Comparison of ENCODE assay signal across 11 cellular contexts in genomic region chr7:47579458-47579857, GRCh38. TPM values are rescaled to one million over a fixed set of nuclear protein-coding genes. Genes with fewer than 3 reads are reported as not detected.
DNase-seq lines count a peak whose midpoint lies in the region; ATAC-seq, FAIRE-seq and TF ChIP-seq lines count a peak whose summit lies in the region.
"Had no signal": no experiment of that assay in that cellular context is flagged by ENCODE, and none has a peak within 500 bp of the region (broad histone marks: within the 10 kb centered on the region; RNA-seq: fewer than 3 reads in every experiment).

No MANE protein-coding gene starts in this region.

- peak overlapping the region; percentile 90 for H2BK120ac ChIP-seq in IMR-90 (ENCODE audit: low read depth, low read length)

- H3K27me3 Mint-ChIP-seq in astrocyte (ENCODE audit: low read depth, unreplicated experiment) (no peaks in the 10 kb centered on the region), mesothelial cell of epicardium (ENCODE audit: low read depth) (no peaks in the 10 kb centered on the region), natural killer cell (ENCODE audit: low read depth in 2 of 2) (peaks cover 31 to 37% of the 10 kb centered on the region in 2 donors)

- H3K9ac ChIP-seq in IMR-90 (ENCODE audit: low read depth, low read length) (peak overlapping the region; percentile 31; the same call in 1 of the 2 replicates), astrocyte (ENCODE audit: low read length) (peak overlapping the region; percentile 11)

- in situ Hi-C loops in IMR-90 (cut with MboI; ENCODE audit: low sequenced_read_pairs) = no loop called here

- peaks cover 31% of the 10 kb centered on the region for H3K9me1 ChIP-seq in IMR-90 (ENCODE audit: insufficient read depth, low read length)

- H3K27me3 ChIP-seq in IMR-90 (ENCODE audit: control insufficient read depth, insufficient read depth, low read length) = no peaks in the 10 kb centered on the region
- no peaks in the 10 kb centered on the region for H3K27me3 ChIP-seq in astrocyte (ENCODE audit: insufficient read depth, low read length)
- no peaks in the 10 kb centered on the region for H3K27me3 ChIP-seq in thyroid gland

- peak overlapping the region; percentile 77 to 90; a peak in 3 of 4 replicates for H4K8ac ChIP-seq in IMR-90 (ENCODE audit: low read depth in 2 of 2, low read length in 2 of 2)

- H4K91ac ChIP-seq in IMR-90 (ENCODE audit: insufficient read depth, low read depth, low read length) = peak overlapping the region; percentile 98

- TF ChIP-seq RAD21 in IMR-90 (IDR thresholded peaks at IDR 0.05; ENCODE audit: low read length) = no peak

- H3K36me3 Mint-ChIP-seq in astrocyte (ENCODE audit: low read depth, unreplicated experiment) (peaks cover 3% of the 10 kb centered on the region), mesothelial cell of epicardium (peaks cover 4% of the 10 kb centered on the region), natural killer cell (no peaks in the 10 kb centered on the region)

- H3K27ac ChIP-seq in IMR-90 (ENCODE audit: insufficient read depth, low read length) (peak overlapping the region; percentile 56; the same call in 1 of the 2 replicates), astrocyte (ENCODE audit: low read depth, low read length) (peak overlapping the region; percentile 16), thyroid gland (peak overlapping the region in 2 of 3 donors; percentile 84 to 85)

- H2BK20ac ChIP-seq in IMR-90 (ENCODE audit: low read depth, low read length) = peak overlapping the region; percentile 67

- H3K9me3 Mint-ChIP-seq in astrocyte (ENCODE audit: unreplicated experiment) = no peaks in the 10 kb centered on the region
- H3K9me3 Mint-ChIP-seq in mesothelial cell of epicardium = no peaks in the 10 kb centered on the region
- no peaks in the 10 kb centered on the region for H3K9me3 Mint-ChIP-seq in natural killer cell

- no TSS peak for BruUV-seq in IMR-90 (replicated peaks; lab: Mats Ljungman, UMichigan)

- no peaks in the 10 kb centered on the region for H3K9me3 ChIP-seq in IMR-90 (ENCODE audit: control insufficient read depth, insufficient read depth, low read length)
- no peaks in the 10 kb centered on the region for H3K9me3 ChIP-seq in astrocyte (ENCODE audit: insufficient read depth, low read depth, low read length)
- H3K9me3 ChIP-seq in thyroid gland = no peaks in the 10 kb centered on the region

- H3K23ac ChIP-seq in IMR-90 (ENCODE audit: low read depth, low read length) = peak overlapping the region; percentile 94

- no CpG with 5 or more reads among the region's 3 CpGs for WGBS in IMR-90 (ENCODE audit: extremely low coverage in 2 of 2, insufficient read length in 1 of 2), 2 experiments
- 65 to 99% methylated on average over 3 of the region's 3 CpGs for WGBS in thyroid gland, 2 donors

- H3K4me2 ChIP-seq in IMR-90 (ENCODE audit: low read depth, low read length) (peak overlapping the region; percentile 78), astrocyte (ENCODE audit: low read length) (peak overlapping the region; percentile 84)

- H2BK15ac ChIP-seq in IMR-90 (ENCODE audit: low read depth, low read length) = peak overlapping the region; percentile 80; the same call in 1 of the 3 replicates

- no peak overlapping the region for H3K27ac Mint-ChIP-seq in astrocyte (ENCODE audit: unreplicated experiment)
- H3K27ac Mint-ChIP-seq in mesothelial cell of epicardium = peak overlapping the region; percentile 98
- no peak overlapping the region for H3K27ac Mint-ChIP-seq in natural killer cell

- H3K4me1 Mint-ChIP-seq in astrocyte (ENCODE audit: low read depth, unreplicated experiment) (peaks cover 24% of the 10 kb centered on the region), mesothelial cell of epicardium (peaks cover 89% of the 10 kb centered on the region), natural killer cell (no peaks in the 10 kb centered on the region)

- peak overlapping the region; percentile 57 for H4K5ac ChIP-seq in IMR-90 (ENCODE audit: low read depth, low read length)

- POLR2A ChIA-PET in IMR-90 (lab: Charles Lee; ENCODE audit: unreplicated experiment) = interaction anchor here (0.5 kb wide), 2 partner anchors 392 to 514 kb away, joined by 3 to 5 read pairs; no protein-coding TSS in a partner anchor

- peak overlapping the region; percentile 7 for H2BK5ac ChIP-seq in IMR-90 (ENCODE audit: low read depth, low read length, poor library complexity, severe bottlenecking)

- intact Hi-C loops in IMR-90 (cut with micrococcal nuclease) (loop anchor here (10.0 kb wide), 1 partner anchor 315 kb away; no protein-coding TSS in a partner anchor), thyroid gland (cut with DNase I) (loop anchor here (10.0 kb wide), 1 partner anchor 135 kb away; no protein-coding TSS in a partner anchor), natural killer cell (cut with micrococcal nuclease) (no loop called here)

- DNase-seq in IMR-90 (no peak), astrocyte (ENCODE audit: low read depth) (no peak), mesothelial cell of epicardium (ENCODE audit: low spot score in 2 of 2, unreplicated experiment in 2 of 2) (no peak), thyroid gland (no peak), natural killer cell (no peak), NCI-H774 (lab: John Stamatoyannopoulos, UW) (no peak)
- DNase-seq: DMS 273 treated with DMSO at 0.1 percent for 48 hours; NCI-H187; stimulated activated CD8-positive, alpha-beta memory T cell treated with anti-CD3 and anti-CD28 coated beads, Interleukin-4, amount 100 ng/mL, for 48 hours had no signal

- dilution Hi-C loops in IMR-90 (cut with HindIII; ENCODE audit: low sequenced_read_pairs, unreplicated experiment) = no loop called here

- H3K4me1 ChIP-seq in IMR-90 (ENCODE audit: control insufficient read depth, insufficient read depth, low read length) (peaks cover 45% of the 10 kb centered on the region), astrocyte (ENCODE audit: insufficient read depth, low read length) (peaks cover 36% of the 10 kb centered on the region), thyroid gland (peaks cover 49 to 80% of the 10 kb centered on the region in 2 donors)

- H3K36me3 ChIP-seq in IMR-90 (ENCODE audit: control insufficient read depth, insufficient read depth, low read length) (peaks cover 6% of the 10 kb centered on the region), astrocyte (ENCODE audit: insufficient read depth, low read length) (no peaks in the 10 kb centered on the region), thyroid gland (no peaks in the 10 kb centered on the region)

- H3K18ac ChIP-seq in IMR-90 (ENCODE audit: low read depth, low read length) = peak overlapping the region; percentile 51

- H3K79me1 ChIP-seq in IMR-90 (ENCODE audit: low read depth in 1 of 2, low read length in 2 of 2) = peaks cover 25 to 64% of the 10 kb centered on the region in 2 experiments

- no peak for FAIRE-seq in astrocyte (lab: Jason Lieb, UNC)

- H4K20me1 ChIP-seq in IMR-90 (ENCODE audit: insufficient read depth, low read length) (no peaks in the 10 kb centered on the region; the same call in 1 of the 2 replicates), astrocyte (ENCODE audit: insufficient read depth, low read length) (no peaks in the 10 kb centered on the region)

- no peak for TF ChIP-seq CTCF in IMR-90 (conservative IDR thresholded peaks at IDR 0.05; ENCODE audit: low read depth, low read length)
- TF ChIP-seq CTCF in astrocyte (IDR thresholded peaks at IDR 0.05; ENCODE audit: insufficient read depth, low read depth, low read length) = no peak
- TF ChIP-seq CTCF in mesothelial cell of epicardium (IDR thresholded peaks at IDR 0.05; ENCODE audit: unreplicated experiment) = no peak
- TF ChIP-seq CTCF in thyroid gland (IDR thresholded peaks at IDR 0.05) = no peak
- TF ChIP-seq CTCF in natural killer cell (IDR thresholded peaks at IDR 0.05) = no peak

- H3K79me2 ChIP-seq in astrocyte (ENCODE audit: insufficient read depth, low read length) = peaks cover 60% of the 10 kb centered on the region

- TF ChIP-seq POLR2A in IMR-90 (IDR thresholded peaks at IDR 0.05; ENCODE audit: low read depth, low read length) = no peak
- no peak for TF ChIP-seq POLR2A in thyroid gland (IDR thresholded peaks at IDR 0.05)

- peak overlapping the region; percentile 78; the same call in 1 of the 2 replicates for H3K56ac ChIP-seq in IMR-90 (ENCODE audit: extremely low read depth, insufficient read depth, low read length)

- CTCF ChIA-PET in IMR-90 (lab: Yijun Ruan, JAX) = interaction anchor here (1.1 kb wide), 1 partner anchor 239 kb away, joined by 3 read pairs; no protein-coding TSS in a partner anchor

- peak overlapping the region; percentile 92 for H2AK5ac ChIP-seq in IMR-90 (ENCODE audit: low read depth, low read length)

- ATAC-seq in IMR-90 (ENCODE audit: low read depth) (no peak), HG03469 (IDR thresholded peaks at IDR 0.05; ENCODE audit: unreplicated experiment) (no peak), GM19351 (IDR thresholded peaks at IDR 0.05; ENCODE audit: unreplicated experiment) (no peak), natural killer cell (no peak)

- H2AFZ ChIP-seq in IMR-90 (replicated peaks; ENCODE audit: low read length, poor library complexity) (no peak overlapping the region), astrocyte (ENCODE audit: low read depth, low read length) (no peak overlapping the region)

- no peak overlapping the region for H3K4me3 ChIP-seq in IMR-90 (ENCODE audit: insufficient read depth, low read depth, low read length)
- H3K4me3 ChIP-seq in astrocyte (ENCODE audit: insufficient read depth, low read depth, low read length) = no peak overlapping the region
- H3K4me3 ChIP-seq in thyroid gland (replicated peaks in 1 of 3) = no peak overlapping the region

- peak overlapping the region; percentile 89 for H3K14ac ChIP-seq in IMR-90 (replicated peaks; ENCODE audit: low read depth, low read length)

- H3K4me3 Mint-ChIP-seq in astrocyte (ENCODE audit: unreplicated experiment) = peak overlapping the region; percentile 97
- peak overlapping the region; percentile 97 for H3K4me3 Mint-ChIP-seq in mesothelial cell of epicardium
- H3K4me3 Mint-ChIP-seq in natural killer cell = no peak overlapping the region

- peak overlapping the region; percentile 21 for H2AK9ac ChIP-seq in IMR-90 (replicated peaks; ENCODE audit: low read depth, low read length, poor library complexity)

- H3K4ac ChIP-seq in IMR-90 (ENCODE audit: low read depth, low read length) = peak overlapping the region; percentile 97

RNA-seq across cellular contexts. Expression of gene TNS3, which starts 2.5 kb away (rescaled TPM):
- 58.9 and 64.3 TPM in 2 replicates for total RNA-seq in IMR-90 (2012; rRNA removed)
- 75.6 and 79.2 TPM in 2 replicates for polyA plus RNA-seq in IMR-90 (2012; rRNA removed)
- 45.5 and 62.9 TPM in 2 replicates for polyA plus RNA-seq in IMR-90 (2012; cell fraction: cytosol; rRNA removed)
- 103 and 160 TPM in 2 replicates for polyA plus RNA-seq in IMR-90 (2012; cell fraction: nucleus; rRNA removed; ENCODE audit: low replicate concordance)
- total RNA-seq in astrocyte = 92.9 and 105 TPM in 2 replicates
- total RNA-seq in mesothelial cell of epicardium = 427 to 461 TPM (median 452 TPM) in 3 replicates
- total RNA-seq in thyroid gland = 10 to 100 TPM; 65.8 to 93.0 (median 80.7) TPM
- 1 to 10 TPM; 1.6 to 3.5 (median 2.9) TPM for total RNA-seq in natural killer cell

Comparison
In these comparisons a context has a peak if more than half of its experiments do, and no peak if none do; other contexts are left out.
1. H3K27ac ChIP-seq: peak in every context shown above with its lines; median percentile 84 in thyroid gland; 56 in IMR-90; 16 in astrocyte.
2. RNA of gene TNS3, which starts 2.5 kb away (total RNA-seq): 427 to 461 TPM in mesothelial cell of epicardium, 92.9 to 105 TPM in astrocyte, 65.8 to 93.0 TPM in thyroid gland and 58.9 to 64.3 TPM in IMR-90; 1.6 to 3.5 TPM in natural killer cell; every median in the first group is over 10 times any median in the second.